In the genomic region with DNA sequence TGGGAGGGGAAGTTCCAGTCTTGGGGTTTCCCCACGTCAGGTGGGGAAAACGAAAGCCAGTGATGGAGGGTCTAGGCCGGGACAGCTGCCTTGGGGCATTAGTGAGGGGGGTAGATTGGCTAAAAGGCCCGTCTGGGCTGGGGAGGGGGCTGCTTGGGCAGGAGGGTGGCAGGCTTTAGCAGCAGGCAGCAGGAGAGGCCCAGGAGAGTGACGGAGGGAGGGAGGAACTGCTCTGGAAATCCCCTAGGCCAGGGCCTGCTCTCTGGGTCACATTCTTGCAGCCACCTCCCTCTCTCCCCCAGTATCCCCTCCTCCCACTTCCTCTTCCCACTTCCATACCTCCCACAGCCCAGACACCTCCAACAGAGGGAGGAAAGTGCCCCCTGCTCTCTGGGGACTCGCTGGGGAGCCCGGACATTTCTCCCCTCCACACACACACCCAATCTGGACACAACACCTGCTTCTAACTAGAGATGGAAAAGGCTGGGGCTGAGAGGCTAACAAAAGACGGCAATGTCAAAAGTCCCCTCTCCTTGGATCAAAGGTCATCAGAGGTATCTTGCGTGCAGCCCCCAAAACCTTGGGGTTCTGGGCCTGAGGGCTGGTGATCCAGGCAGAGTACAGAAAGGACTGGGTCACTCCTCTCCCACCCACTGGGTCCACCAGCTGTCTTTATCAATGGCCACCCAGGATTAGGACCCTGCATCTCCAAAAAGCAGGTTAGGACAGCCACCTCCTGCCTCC, we compare ENCODE assay signal across 1 cellular context.
TF ChIP-seq lines count a peak whose summit lies in the region.

No MANE protein-coding gene starts in this region.

TF ChIP-seq in GM12878, 131 proteins besides CTCF, POLR2A, EP300 and RAD21 (continued from another document and continues in another):
- TF ChIP-seq BACH1 (IDR thresholded peaks at IDR 0.05; ENCODE audit: borderline replicate concordance): peak; percentile 59; the same call in 1 of the 2 replicates
- TF ChIP-seq JUND (IDR thresholded peaks at IDR 0.05; ENCODE audit: low read depth, low read length): no peak
- TF ChIP-seq, protein P1, sequence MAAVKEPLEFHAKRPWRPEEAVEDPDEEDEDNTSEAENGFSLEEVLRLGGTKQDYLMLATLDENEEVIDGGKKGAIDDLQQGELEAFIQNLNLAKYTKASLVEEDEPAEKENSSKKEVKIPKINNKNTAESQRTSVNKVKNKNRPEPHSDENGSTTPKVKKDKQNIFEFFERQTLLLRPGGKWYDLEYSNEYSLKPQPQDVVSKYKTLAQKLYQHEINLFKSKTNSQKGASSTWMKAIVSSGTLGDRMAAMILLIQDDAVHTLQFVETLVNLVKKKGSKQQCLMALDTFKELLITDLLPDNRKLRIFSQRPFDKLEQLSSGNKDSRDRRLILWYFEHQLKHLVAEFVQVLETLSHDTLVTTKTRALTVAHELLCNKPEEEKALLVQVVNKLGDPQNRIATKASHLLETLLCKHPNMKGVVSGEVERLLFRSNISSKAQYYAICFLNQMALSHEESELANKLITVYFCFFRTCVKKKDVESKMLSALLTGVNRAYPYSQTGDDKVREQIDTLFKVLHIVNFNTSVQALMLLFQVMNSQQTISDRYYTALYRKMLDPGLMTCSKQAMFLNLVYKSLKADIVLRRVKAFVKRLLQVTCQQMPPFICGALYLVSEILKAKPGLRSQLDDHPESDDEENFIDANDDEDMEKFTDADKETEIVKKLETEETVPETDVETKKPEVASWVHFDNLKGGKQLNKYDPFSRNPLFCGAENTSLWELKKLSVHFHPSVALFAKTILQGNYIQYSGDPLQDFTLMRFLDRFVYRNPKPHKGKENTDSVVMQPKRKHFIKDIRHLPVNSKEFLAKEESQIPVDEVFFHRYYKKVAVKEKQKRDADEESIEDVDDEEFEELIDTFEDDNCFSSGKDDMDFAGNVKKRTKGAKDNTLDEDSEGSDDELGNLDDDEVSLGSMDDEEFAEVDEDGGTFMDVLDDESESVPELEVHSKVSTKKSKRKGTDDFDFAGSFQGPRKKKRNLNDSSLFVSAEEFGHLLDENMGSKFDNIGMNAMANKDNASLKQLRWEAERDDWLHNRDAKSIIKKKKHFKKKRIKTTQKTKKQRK (IDR thresholded peaks at IDR 0.05; ENCODE audit: low read depth, low read length): no peak
- peak; percentile 73 for TF ChIP-seq TCF12 (IDR thresholded peaks at IDR 0.05; ENCODE audit: low read depth, low read length)
- TF ChIP-seq MTA3 (IDR thresholded peaks at IDR 0.05; ENCODE audit: borderline replicate concordance, low read length): no peak
- TF ChIP-seq DPF2 (IDR thresholded peaks at IDR 0.05): peak; percentile 62; the same call in 1 of the 2 replicates
- TF ChIP-seq ZNF274 (IDR thresholded peaks at IDR 0.05; ENCODE audit: insufficient read depth, insufficient read length): no peak
- TF ChIP-seq EGR1 (IDR thresholded peaks at IDR 0.05; ENCODE audit: borderline replicate concordance in 1 of 2, low read depth in 2 of 2, low read length in 2 of 2): peak in 1 of 2 experiments; percentile 64; a peak in 2 of 3 replicates
- peak; percentile 12 for TF ChIP-seq HDGF (IDR thresholded peaks at IDR 0.05)
- TF ChIP-seq MAX (IDR thresholded peaks at IDR 0.05; ENCODE audit: low read depth, low read length): no peak
- no peak for TF ChIP-seq MYC (IDR thresholded peaks at IDR 0.05; ENCODE audit: insufficient read depth, insufficient read length, insufficient replicate concordance, low read length, severe bottlenecking)
- peak; percentile 97 to 98 for TF ChIP-seq IKZF2 (IDR thresholded peaks at IDR 0.05)
- TF ChIP-seq E4F1 (IDR thresholded peaks at IDR 0.05; ENCODE audit: borderline replicate concordance, partially characterized antibody): no peak
- TF ChIP-seq, protein P2, sequence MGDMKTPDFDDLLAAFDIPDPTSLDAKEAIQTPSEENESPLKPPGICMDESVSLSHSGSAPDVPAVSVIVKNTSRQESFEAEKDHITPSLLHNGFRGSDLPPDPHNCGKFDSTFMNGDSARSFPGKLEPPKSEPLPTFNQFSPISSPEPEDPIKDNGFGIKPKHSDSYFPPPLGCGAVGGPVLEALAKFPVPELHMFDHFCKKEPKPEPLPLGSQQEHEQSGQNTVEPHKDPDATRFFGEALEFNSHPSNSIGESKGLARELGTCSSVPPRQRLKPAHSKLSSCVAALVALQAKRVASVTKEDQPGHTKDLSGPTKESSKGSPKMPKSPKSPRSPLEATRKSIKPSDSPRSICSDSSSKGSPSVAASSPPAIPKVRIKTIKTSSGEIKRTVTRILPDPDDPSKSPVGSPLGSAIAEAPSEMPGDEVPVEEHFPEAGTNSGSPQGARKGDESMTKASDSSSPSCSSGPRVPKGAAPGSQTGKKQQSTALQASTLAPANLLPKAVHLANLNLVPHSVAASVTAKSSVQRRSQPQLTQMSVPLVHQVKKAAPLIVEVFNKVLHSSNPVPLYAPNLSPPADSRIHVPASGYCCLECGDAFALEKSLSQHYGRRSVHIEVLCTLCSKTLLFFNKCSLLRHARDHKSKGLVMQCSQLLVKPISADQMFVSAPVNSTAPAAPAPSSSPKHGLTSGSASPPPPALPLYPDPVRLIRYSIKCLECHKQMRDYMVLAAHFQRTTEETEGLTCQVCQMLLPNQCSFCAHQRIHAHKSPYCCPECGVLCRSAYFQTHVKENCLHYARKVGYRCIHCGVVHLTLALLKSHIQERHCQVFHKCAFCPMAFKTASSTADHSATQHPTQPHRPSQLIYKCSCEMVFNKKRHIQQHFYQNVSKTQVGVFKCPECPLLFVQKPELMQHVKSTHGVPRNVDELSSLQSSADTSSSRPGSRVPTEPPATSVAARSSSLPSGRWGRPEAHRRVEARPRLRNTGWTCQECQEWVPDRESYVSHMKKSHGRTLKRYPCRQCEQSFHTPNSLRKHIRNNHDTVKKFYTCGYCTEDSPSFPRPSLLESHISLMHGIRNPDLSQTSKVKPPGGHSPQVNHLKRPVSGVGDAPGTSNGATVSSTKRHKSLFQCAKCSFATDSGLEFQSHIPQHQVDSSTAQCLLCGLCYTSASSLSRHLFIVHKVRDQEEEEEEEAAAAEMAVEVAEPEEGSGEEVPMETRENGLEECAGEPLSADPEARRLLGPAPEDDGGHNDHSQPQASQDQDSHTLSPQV (IDR thresholded peaks at IDR 0.05): no peak
- TF ChIP-seq RUNX3 (IDR thresholded peaks at IDR 0.05; ENCODE audit: low read length): no peak
- peak in 1 of 2 experiments; percentile 79; a peak in 1 of 4 replicates for TF ChIP-seq ETV6 (conservative IDR thresholded peaks at IDR 0.05 in 1 of 2, IDR thresholded peaks at IDR 0.05 in 1 of 2; ENCODE audit: borderline replicate concordance in 1 of 2, low read depth in 1 of 2)
- no peak for TF ChIP-seq PML (IDR thresholded peaks at IDR 0.05; ENCODE audit: low read length)
- peak; percentile 69; the same call in 1 of the 2 replicates for TF ChIP-seq PAX5 (IDR thresholded peaks at IDR 0.05; ENCODE audit: borderline replicate concordance, low read depth, low read length)
- TF ChIP-seq MLLT1 (IDR thresholded peaks at IDR 0.05): peak; percentile 84; the same call in 1 of the 2 replicates
- TF ChIP-seq POU2F2 (IDR thresholded peaks at IDR 0.05; ENCODE audit: borderline replicate concordance, low read depth, low read length): peak; percentile 57; the same call in 2 of the 3 replicates
- TF ChIP-seq GATAD2B (conservative IDR thresholded peaks at IDR 0.05; ENCODE audit: low read depth): peak; percentile 77
- peak; percentile 61; the same call in 1 of the 2 replicates for TF ChIP-seq ZBED1 (IDR thresholded peaks at IDR 0.05; ENCODE audit: borderline replicate concordance)
- TF ChIP-seq, protein P3, sequence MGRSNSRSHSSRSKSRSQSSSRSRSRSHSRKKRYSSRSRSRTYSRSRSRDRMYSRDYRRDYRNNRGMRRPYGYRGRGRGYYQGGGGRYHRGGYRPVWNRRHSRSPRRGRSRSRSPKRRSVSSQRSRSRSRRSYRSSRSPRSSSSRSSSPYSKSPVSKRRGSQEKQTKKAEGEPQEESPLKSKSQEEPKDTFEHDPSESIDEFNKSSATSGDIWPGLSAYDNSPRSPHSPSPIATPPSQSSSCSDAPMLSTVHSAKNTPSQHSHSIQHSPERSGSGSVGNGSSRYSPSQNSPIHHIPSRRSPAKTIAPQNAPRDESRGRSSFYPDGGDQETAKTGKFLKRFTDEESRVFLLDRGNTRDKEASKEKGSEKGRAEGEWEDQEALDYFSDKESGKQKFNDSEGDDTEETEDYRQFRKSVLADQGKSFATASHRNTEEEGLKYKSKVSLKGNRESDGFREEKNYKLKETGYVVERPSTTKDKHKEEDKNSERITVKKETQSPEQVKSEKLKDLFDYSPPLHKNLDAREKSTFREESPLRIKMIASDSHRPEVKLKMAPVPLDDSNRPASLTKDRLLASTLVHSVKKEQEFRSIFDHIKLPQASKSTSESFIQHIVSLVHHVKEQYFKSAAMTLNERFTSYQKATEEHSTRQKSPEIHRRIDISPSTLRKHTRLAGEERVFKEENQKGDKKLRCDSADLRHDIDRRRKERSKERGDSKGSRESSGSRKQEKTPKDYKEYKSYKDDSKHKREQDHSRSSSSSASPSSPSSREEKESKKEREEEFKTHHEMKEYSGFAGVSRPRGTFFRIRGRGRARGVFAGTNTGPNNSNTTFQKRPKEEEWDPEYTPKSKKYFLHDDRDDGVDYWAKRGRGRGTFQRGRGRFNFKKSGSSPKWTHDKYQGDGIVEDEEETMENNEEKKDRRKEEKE (IDR thresholded peaks at IDR 0.05): no peak
- no peak for TF ChIP-seq TCF7 (IDR thresholded peaks at IDR 0.05; ENCODE audit: borderline replicate concordance)
- TF ChIP-seq IKZF1 (conservative IDR thresholded peaks at IDR 0.05): peak; percentile 99
- TF ChIP-seq ATF7 (IDR thresholded peaks at IDR 0.05; ENCODE audit: low read depth): peak; percentile 32
- TF ChIP-seq PAX8 (IDR thresholded peaks at IDR 0.05): no peak
- peak; percentile 75 for TF ChIP-seq POLR2AphosphoS5 (IDR thresholded peaks at IDR 0.05; ENCODE audit: low read length)
- TF ChIP-seq SPI1 (IDR thresholded peaks at IDR 0.05; ENCODE audit: borderline replicate concordance, insufficient read depth, low read depth, low read length): peak; percentile 91
- TF ChIP-seq CBX5 (IDR thresholded peaks at IDR 0.05; ENCODE audit: low read depth): no peak
- peak; percentile 76 for TF ChIP-seq SMAD1 (IDR thresholded peaks at IDR 0.05; ENCODE audit: low read depth, partially characterized antibody)
- TF ChIP-seq NBN (IDR thresholded peaks at IDR 0.05): peak; percentile 81; the same call in 1 of the 2 replicates
- TF ChIP-seq PBX3 (IDR thresholded peaks at IDR 0.05; ENCODE audit: insufficient replicate concordance, low read depth, low read length): peak; percentile 28
- peak; percentile 89 for TF ChIP-seq EED (IDR thresholded peaks at IDR 0.05; ENCODE audit: low read depth)
- TF ChIP-seq STAT1 (conservative IDR thresholded peaks at IDR 0.05): no peak
- TF ChIP-seq, protein P4, sequence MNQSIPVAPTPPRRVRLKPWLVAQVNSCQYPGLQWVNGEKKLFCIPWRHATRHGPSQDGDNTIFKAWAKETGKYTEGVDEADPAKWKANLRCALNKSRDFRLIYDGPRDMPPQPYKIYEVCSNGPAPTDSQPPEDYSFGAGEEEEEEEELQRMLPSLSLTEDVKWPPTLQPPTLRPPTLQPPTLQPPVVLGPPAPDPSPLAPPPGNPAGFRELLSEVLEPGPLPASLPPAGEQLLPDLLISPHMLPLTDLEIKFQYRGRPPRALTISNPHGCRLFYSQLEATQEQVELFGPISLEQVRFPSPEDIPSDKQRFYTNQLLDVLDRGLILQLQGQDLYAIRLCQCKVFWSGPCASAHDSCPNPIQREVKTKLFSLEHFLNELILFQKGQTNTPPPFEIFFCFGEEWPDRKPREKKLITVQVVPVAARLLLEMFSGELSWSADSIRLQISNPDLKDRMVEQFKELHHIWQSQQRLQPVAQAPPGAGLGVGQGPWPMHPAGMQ (IDR thresholded peaks at IDR 0.05; ENCODE audit: borderline replicate concordance): no peak
- TF ChIP-seq SREBF1 (IDR thresholded peaks at IDR 0.05; ENCODE audit: low read length): no peak
- peak; percentile 52 for TF ChIP-seq CREM (IDR thresholded peaks at IDR 0.05; ENCODE audit: low read depth)
- TF ChIP-seq ZZZ3 (IDR thresholded peaks at IDR 0.05; ENCODE audit: control insufficient read depth, insufficient read length, low read depth): no peak
